In the genomic region with DNA sequence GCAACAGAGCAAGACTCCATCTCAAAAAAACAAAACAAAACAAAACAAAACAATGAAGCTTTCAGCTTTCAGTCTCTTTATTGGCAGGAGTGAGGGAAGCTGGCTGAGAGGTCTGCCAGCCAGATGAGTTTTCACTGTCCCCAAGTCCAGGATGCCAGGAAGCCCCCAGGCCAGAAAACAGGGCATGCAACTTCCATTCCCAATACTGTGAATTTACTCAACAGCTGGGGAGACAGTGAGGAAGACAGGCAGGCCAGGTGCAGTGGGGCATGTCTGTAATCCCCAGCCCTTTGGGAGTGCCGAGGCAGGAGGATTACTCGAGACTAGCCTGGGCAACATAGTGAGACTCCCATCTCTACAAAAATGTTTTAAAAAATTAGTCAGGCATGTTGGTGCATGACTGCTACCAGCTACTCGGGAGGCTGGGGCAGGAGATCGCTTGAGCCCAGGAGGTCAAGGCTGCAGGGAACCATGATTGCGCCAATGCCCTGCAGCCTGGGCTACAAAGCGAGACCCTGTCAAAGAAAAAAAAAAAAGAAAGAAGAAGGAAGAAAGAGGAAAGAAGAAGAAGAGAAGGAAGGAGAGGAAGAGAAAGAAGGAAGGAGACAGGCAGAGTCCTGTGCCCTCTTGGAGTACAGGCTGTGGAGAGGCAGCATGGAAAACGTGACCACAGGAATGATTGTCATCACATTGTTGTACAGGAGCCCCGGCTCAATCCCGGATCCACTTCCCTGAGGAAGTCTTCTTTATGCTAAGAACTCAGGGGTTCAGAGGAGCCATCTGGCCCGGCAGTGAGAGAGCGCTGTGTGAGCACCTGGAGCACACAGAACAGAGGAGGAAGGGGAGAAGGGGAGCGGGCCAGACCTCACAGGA, we compare ENCODE assay signal across 19 cellular contexts. TPM values are rescaled to one million over a fixed set of nuclear protein-coding genes. Genes with fewer than 3 reads are reported as not detected.
DNase-seq lines count a peak whose midpoint lies in the region; ATAC-seq, FAIRE-seq and TF ChIP-seq lines count a peak whose summit lies in the region.
"Had no signal": no experiment of that assay in that cellular context is flagged by ENCODE, and none has a peak within 500 bp of the region (broad histone marks: within the 10 kb centered on the region; RNA-seq: fewer than 3 reads in every experiment).

No MANE protein-coding gene starts in this region.

- H4K20me1 ChIP-seq in K562 (replicated peaks; ENCODE audit: control insufficient read depth, insufficient read depth, low read length) = no peaks in the 10 kb centered on the region

- no peak overlapping the region for H3K4me3 Mint-ChIP-seq in nephron
- H3K4me3 Mint-ChIP-seq: T-cell had no signal

- peaks cover under 1 to 2% of the 10 kb centered on the region in 2 experiments; a peak in 1 of 5 replicates for H3K27me3 ChIP-seq in K562 (ENCODE audit: control insufficient read depth in 2 of 2, insufficient read depth in 2 of 2, low read length in 2 of 2)
- H3K27me3 ChIP-seq: adrenal gland, ovary had no signal

- H3K4me1 Mint-ChIP-seq in nephron = peaks cover 26% of the 10 kb centered on the region

- BruUV-seq in K562 (replicated peaks; lab: Mats Ljungman, UMichigan) = no TSS peak

- peak overlapping the region in 2 of 3 experiments; percentile 7 to 67 for H3K27ac Mint-ChIP-seq in nephron
- H3K27ac Mint-ChIP-seq: T-cell had no signal

- H3K27ac ChIP-seq in K562 (ENCODE audit: extremely low read depth, low read depth, low read length) = no peak overlapping the region
- H3K27ac ChIP-seq: adrenal gland, lower lobe of right lung, ovary had no signal

- CTCF ChIA-PET in K562 (lab: Yijun Ruan, JAX; ENCODE audit: low intra/inter-chr PET ratio) = interaction anchor here (1.8 kb wide), 1 partner anchor 31 kb away, joined by 5 read pairs; no protein-coding TSS in a partner anchor

- in situ Hi-C loops in K562 (cut with MboI) = no loop called here

- no peaks in the 10 kb centered on the region for H3K9me3 Mint-ChIP-seq in nephron
- H3K9me3 Mint-ChIP-seq: T-cell had no signal

- no peak overlapping the region for H3K4me3 ChIP-seq in K562
- H3K4me3 ChIP-seq: adrenal gland, lower lobe of right lung, ovary had no signal

- H3K4me2 ChIP-seq in K562 (ENCODE audit: insufficient read depth, low read length) = no peak overlapping the region

- no peak for FAIRE-seq in K562 (lab: Jason Lieb, UNC)
- FAIRE-seq: colon had no signal

- H3K9me1 ChIP-seq in K562 (ENCODE audit: control insufficient read depth, insufficient read depth, low read length) = no peaks in the 10 kb centered on the region

- intact Hi-C loops in K562 (cut with micrococcal nuclease) = loop anchor here (5.0 kb wide), 2 partner anchors 370 to 785 kb away; no protein-coding TSS in a partner anchor

- H3K36me3 ChIP-seq in K562 (ENCODE audit: control insufficient read depth, insufficient read depth, low read length) = no peaks in the 10 kb centered on the region
- H3K36me3 ChIP-seq: adrenal gland, lower lobe of right lung, ovary had no signal

- ATAC-seq in K562 = no peak
- ATAC-seq in GM21526 (IDR thresholded peaks at IDR 0.05; ENCODE audit: low FRiP score, unreplicated experiment) = no peak

- peaks cover 48% of the 10 kb centered on the region for H3K27me3 Mint-ChIP-seq in nephron (ENCODE audit: low read depth)
- H3K27me3 Mint-ChIP-seq: T-cell had no signal

- POLR2A ChIA-PET in K562 (lab: Yijun Ruan, JAX) = interaction anchor here (0.6 kb wide), 1 partner anchor 18 kb away, joined by 3 read pairs; no protein-coding TSS in a partner anchor

- WGBS in K562 (ENCODE audit: insufficient coverage, low coverage, missing lambda C conversion rate) = 12% methylated on average over 11 of the region's 12 CpGs

- H3K9ac ChIP-seq in K562 (ENCODE audit: insufficient read depth in 1 of 2, low read depth in 2 of 2, low read length in 2 of 2) = no peak overlapping the region

- DNase-seq in AG20443 (ENCODE audit: low spot score) = peak; percentile 66
- peak; percentile 18 for DNase-seq in M059J (ENCODE audit: low read depth)
- no peak for DNase-seq in K562 (ENCODE audit: extremely low read depth in 1 of 4, low spot score in 3 of 4)
- DNase-seq in germinal center (ENCODE audit: low spot score) = no peak
- no peak for DNase-seq in NCI-H748 treated with DMSO at 0.1 percent for 48 hours (lab: John Stamatoyannopoulos, UW)
- no peak for DNase-seq in T-helper 9 cell
- DNase-seq: activated CD4-positive, alpha-beta T cell treated with anti-CD3 and anti-CD28 coated beads for 4 hours; activated T-cell treated with anti-CD3 and anti-CD28 coated beads, Interleukin-2, amount 50 U/mL, for 1 hour; adrenal gland; DND-41; lower lobe of right lung; NCI-H1048; NCI-H2227 treated with DMSO at 0.1 percent for 48 hours; ovary; stimulated activated CD4-positive, alpha-beta T cell treated with anti-CD3 and anti-CD28 coated beads, Interleukin-15, amount 100 ng/mL, for 24 hours; T-cell had no signal

- TF ChIP-seq RAD21 in K562 (CRISPR knock-in tag; conservative IDR thresholded peaks at IDR 0.05 in 1 of 2, IDR thresholded peaks at IDR 0.05 in 1 of 2) = no peak

- no peak for TF ChIP-seq POLR2A in K562 (conservative IDR thresholded peaks at IDR 0.05)

- H3K4me1 ChIP-seq in K562 (replicated peaks in 1 of 2; ENCODE audit: control insufficient read depth in 2 of 2, insufficient read depth in 2 of 2, low read length in 2 of 2) = peaks cover 0 to 5% of the 10 kb centered on the region in 2 experiments; a peak in 2 of 5 replicates
- H3K4me1 ChIP-seq: adrenal gland had no signal

- H3K36me3 Mint-ChIP-seq in nephron (ENCODE audit: low read depth) = no peaks in the 10 kb centered on the region
- H3K36me3 Mint-ChIP-seq: T-cell had no signal

- H2AFZ ChIP-seq in K562 (ENCODE audit: low read depth, low read length) = peak overlapping the region; percentile 44

- no peaks in the 10 kb centered on the region for H3K9me3 ChIP-seq in K562 (replicated peaks; ENCODE audit: control insufficient read depth, insufficient read depth, low read depth, low read length)
- H3K9me3 ChIP-seq: adrenal gland, lower lobe of right lung, ovary had no signal

- no peak for TF ChIP-seq CTCF in K562 (IDR thresholded peaks at IDR 0.05 in 2 of 3, conservative IDR thresholded peaks at IDR 0.05 in 1 of 3; ENCODE audit: insufficient read depth in 2 of 3, low read depth in 1 of 3, low read length in 3 of 3)
- no peak for TF ChIP-seq CTCF in nephron (IDR thresholded peaks at IDR 0.05; ENCODE audit: unreplicated experiment in 3 of 3)

- no peak for TF ChIP-seq EP300 in K562 (IDR thresholded peaks at IDR 0.05; ENCODE audit: low read length)

- no peaks in the 10 kb centered on the region for H3K79me2 ChIP-seq in K562 (ENCODE audit: control insufficient read depth, insufficient read depth, low read length)

TF ChIP-seq in K562, 482 proteins besides CTCF, POLR2A, EP300 and RAD21 (continues in another document):
- TF ChIP-seq, protein P1, sequence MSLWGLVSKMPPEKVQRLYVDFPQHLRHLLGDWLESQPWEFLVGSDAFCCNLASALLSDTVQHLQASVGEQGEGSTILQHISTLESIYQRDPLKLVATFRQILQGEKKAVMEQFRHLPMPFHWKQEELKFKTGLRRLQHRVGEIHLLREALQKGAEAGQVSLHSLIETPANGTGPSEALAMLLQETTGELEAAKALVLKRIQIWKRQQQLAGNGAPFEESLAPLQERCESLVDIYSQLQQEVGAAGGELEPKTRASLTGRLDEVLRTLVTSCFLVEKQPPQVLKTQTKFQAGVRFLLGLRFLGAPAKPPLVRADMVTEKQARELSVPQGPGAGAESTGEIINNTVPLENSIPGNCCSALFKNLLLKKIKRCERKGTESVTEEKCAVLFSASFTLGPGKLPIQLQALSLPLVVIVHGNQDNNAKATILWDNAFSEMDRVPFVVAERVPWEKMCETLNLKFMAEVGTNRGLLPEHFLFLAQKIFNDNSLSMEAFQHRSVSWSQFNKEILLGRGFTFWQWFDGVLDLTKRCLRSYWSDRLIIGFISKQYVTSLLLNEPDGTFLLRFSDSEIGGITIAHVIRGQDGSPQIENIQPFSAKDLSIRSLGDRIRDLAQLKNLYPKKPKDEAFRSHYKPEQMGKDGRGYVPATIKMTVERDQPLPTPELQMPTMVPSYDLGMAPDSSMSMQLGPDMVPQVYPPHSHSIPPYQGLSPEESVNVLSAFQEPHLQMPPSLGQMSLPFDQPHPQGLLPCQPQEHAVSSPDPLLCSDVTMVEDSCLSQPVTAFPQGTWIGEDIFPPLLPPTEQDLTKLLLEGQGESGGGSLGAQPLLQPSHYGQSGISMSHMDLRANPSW (CRISPR knock-in tag; IDR thresholded peaks at IDR 0.05) = no peak
- no peak for TF ChIP-seq ZNF395 (CRISPR knock-in tag; IDR thresholded peaks at IDR 0.05)
- no peak for TF ChIP-seq EHMT2 (IDR thresholded peaks at IDR 0.05)
- TF ChIP-seq MIER1 (IDR thresholded peaks at IDR 0.05; ENCODE audit: low read depth) = no peak
- no peak for TF ChIP-seq RAD51 (IDR thresholded peaks at IDR 0.05; ENCODE audit: borderline replicate concordance, low read depth)

RNA-seq across cellular contexts. Expression of gene POMC, which starts 29.2 kb away (rescaled TPM):
- not detected in 2 replicates for total RNA-seq in M059J (2014; rRNA removed; shearing (Covaris generic))
- not detected in 2 replicates for total RNA-seq in K562 (2011; cell fraction: chromatin; rRNA removed; ENCODE audit: low replicate concordance)
- not detected in 2 replicates for total RNA-seq in K562 (2011; cell fraction: nucleolus; rRNA removed)
- total RNA-seq in K562 (2011; cell fraction: nucleoplasm; rRNA removed) = not detected in 2 replicates
- total RNA-seq in K562 (2014; rRNA removed) = not detected in 2 replicates
- total RNA-seq in K562 (2014; rRNA removed; fragmentation: Illumina TruSeq; extraction: Trizol) = not detected in 2 replicates
- total RNA-seq in K562 (2015; rRNA removed; fragmentation: Illumina TruSeq; extraction: Trizol) = not detected in 2 replicates
- not detected in 2 replicates for total RNA-seq in K562 (2021)
- not detected in 2 replicates for polyA plus RNA-seq in K562 (2011; rRNA removed)
- polyA plus RNA-seq in K562 (2011; cell fraction: cytosol; rRNA removed) = not detected in 2 replicates
- not detected in 2 replicates for polyA plus RNA-seq in K562 (2011; cell fraction: nucleus; rRNA removed)
- polyA plus RNA-seq in K562 (2012) = not detected in 2 replicates
- polyA plus RNA-seq in K562 (2014; fragmentation: Illumina TruSeq; extraction: Trizol) = not detected in 2 replicates
- not detected for polyA plus RNA-seq in K562 (2014; fragmentation: Nextera tagmentation; extraction: Ambion mirVana)
- not detected in 2 replicates for polyA plus RNA-seq in K562 (2014; rRNA removed)
- not detected in 2 replicates for polyA minus RNA-seq in K562 (2011; rRNA and poly(A)+ RNA removed)
- not detected in 2 replicates for polyA minus RNA-seq in K562 (2011; cell fraction: cytosol; rRNA and poly(A)+ RNA removed)
- polyA minus RNA-seq in K562 (2011; cell fraction: nucleus; rRNA and poly(A)+ RNA removed) = not detected in 2 replicates

Comparison
In these comparisons a context has a peak if more than half of its experiments do, and no peak if none do; other contexts are left out.
1. DNase-seq: peak in AG20443 (single experiment) and M059J (single experiment); none in K562 (0 of 4), germinal center (single experiment), NCI-H748 treated with DMSO at 0.1 percent for 48 hours (single experiment) and T-helper 9 cell (single experiment).